Comparison of ENCODE assay signal across 16 cellular contexts in genomic region chr2:71631411-71631931, GRCh38.
DNase-seq lines count a peak whose midpoint lies in the region; ATAC-seq, FAIRE-seq and TF ChIP-seq lines count a peak whose summit lies in the region.
"Had no signal": no experiment of that assay in that cellular context is flagged by ENCODE, and none has a peak within 500 bp of the region (broad histone marks: within the 10 kb centered on the region; RNA-seq: fewer than 3 reads in every experiment).

No MANE protein-coding gene starts in this region.

- no peaks in the 10 kb centered on the region for H3K36me3 Mint-ChIP-seq in HFFc6 (ENCODE audit: low read depth)
- H3K36me3 Mint-ChIP-seq in activated CD4-positive, alpha-beta memory T cell treated with anti-CD3 and anti-CD28 coated beads, Interleukin-2, amount 10 ng/mL, durations not matched to agents 7 days and 5 days (ENCODE audit: low read depth): no peaks in the 10 kb centered on the region
- H3K36me3 Mint-ChIP-seq: activated naive CD4-positive, alpha-beta T cell treated with anti-CD3 and anti-CD28 coated beads, Interleukin-2, amount 10 ng/mL, durations not matched to agents 7 days and 5 days had no signal

- peaks cover 4% of the 10 kb centered on the region for H3K27me3 ChIP-seq in bronchial epithelial cell (ENCODE audit: control insufficient read depth, insufficient read depth, low read length)
- H3K27me3 ChIP-seq: uterus had no signal

- H3K4me1 Mint-ChIP-seq in HFFc6 (ENCODE audit: low read depth): peaks cover 9% of the 10 kb centered on the region
- H3K4me1 Mint-ChIP-seq in activated CD4-positive, alpha-beta memory T cell treated with anti-CD3 and anti-CD28 coated beads, Interleukin-2, amount 10 ng/mL, durations not matched to agents 7 days and 5 days: no peaks in the 10 kb centered on the region
- H3K4me1 Mint-ChIP-seq: activated naive CD4-positive, alpha-beta T cell treated with anti-CD3 and anti-CD28 coated beads, Interleukin-2, amount 10 ng/mL, durations not matched to agents 7 days and 5 days; B cell had no signal

- peaks cover 39% of the 10 kb centered on the region for H3K27me3 Mint-ChIP-seq in HFFc6 (ENCODE audit: insufficient read depth)
- peaks cover 20% of the 10 kb centered on the region for H3K27me3 Mint-ChIP-seq in activated CD4-positive, alpha-beta memory T cell treated with anti-CD3 and anti-CD28 coated beads, Interleukin-2, amount 10 ng/mL, durations not matched to agents 7 days and 5 days

- H3K4me3 ChIP-seq in bronchial epithelial cell (ENCODE audit: low read depth, low read length): no peak overlapping the region
- H3K4me3 ChIP-seq: GM12878, uterus had no signal

- DNase-seq in AG09319 (ENCODE audit: extremely low read depth, low read depth): peak; percentile 79
- DNase-seq in HFFc6: peak; percentile 7
- peak; percentile 4 for DNase-seq in bronchial epithelial cell (ENCODE audit: low read depth)
- DNase-seq in myocyte (ENCODE audit: low read depth): peak; percentile 76
- no peak for DNase-seq in NCI-H1417 treated with DMSO at 0.1 percent for 48 hours (lab: John Stamatoyannopoulos, UW)
- DNase-seq in NCI-H526 (lab: John Stamatoyannopoulos, UW): no peak
- no peak for DNase-seq in activated CD4-positive, alpha-beta memory T cell treated with anti-CD3 and anti-CD28 coated beads, Interleukin-2, amount 10 ng/mL, durations not matched to agents 7 days and 5 days
- DNase-seq: activated naive CD4-positive, alpha-beta T cell treated with anti-CD3 and anti-CD28 coated beads, Interleukin-2, amount 10 ng/mL, durations not matched to agents 7 days and 5 days; DMS153; NCI-H187; NCI-H82; uterus had no signal

- FAIRE-seq in bronchial epithelial cell (lab: Jason Lieb, UNC): no peak
- FAIRE-seq: GM12878, TTC549 had no signal

- ATAC-seq in HG02610 (IDR thresholded peaks at IDR 0.05; ENCODE audit: unreplicated experiment): no peak
- ATAC-seq: GM12878 had no signal

- no peak overlapping the region for H3K27ac Mint-ChIP-seq in HFFc6
- H3K27ac Mint-ChIP-seq in activated CD4-positive, alpha-beta memory T cell treated with anti-CD3 and anti-CD28 coated beads, Interleukin-2, amount 10 ng/mL, durations not matched to agents 7 days and 5 days: no peak overlapping the region
- H3K27ac Mint-ChIP-seq: activated naive CD4-positive, alpha-beta T cell treated with anti-CD3 and anti-CD28 coated beads, Interleukin-2, amount 10 ng/mL, durations not matched to agents 7 days and 5 days; B cell had no signal

- POLR2A ChIA-PET in activated CD4-positive, alpha-beta memory T cell treated with anti-CD3 and anti-CD28 coated beads, Interleukin-2, amount 10 ng/mL, durations not matched to agents 7 days and 5 days (lab: Charles Lee): no interaction called here

- no peaks in the 10 kb centered on the region for H3K36me3 ChIP-seq in bronchial epithelial cell (ENCODE audit: control insufficient read depth, insufficient read depth, low read length)
- H3K36me3 ChIP-seq: uterus had no signal

- peak overlapping the region; percentile 52 for H3K4me3 Mint-ChIP-seq in HFFc6
- no peak overlapping the region for H3K4me3 Mint-ChIP-seq in activated CD4-positive, alpha-beta memory T cell treated with anti-CD3 and anti-CD28 coated beads, Interleukin-2, amount 10 ng/mL, durations not matched to agents 7 days and 5 days
- H3K4me3 Mint-ChIP-seq: activated naive CD4-positive, alpha-beta T cell treated with anti-CD3 and anti-CD28 coated beads, Interleukin-2, amount 10 ng/mL, durations not matched to agents 7 days and 5 days; B cell had no signal

- peaks cover 8% of the 10 kb centered on the region; the same call in 1 of the 2 replicates for H3K9me3 Mint-ChIP-seq in HFFc6
- no peaks in the 10 kb centered on the region for H3K9me3 Mint-ChIP-seq in activated CD4-positive, alpha-beta memory T cell treated with anti-CD3 and anti-CD28 coated beads, Interleukin-2, amount 10 ng/mL, durations not matched to agents 7 days and 5 days
- H3K9me3 Mint-ChIP-seq: activated naive CD4-positive, alpha-beta T cell treated with anti-CD3 and anti-CD28 coated beads, Interleukin-2, amount 10 ng/mL, durations not matched to agents 7 days and 5 days had no signal

- CTCF ChIA-PET in activated CD4-positive, alpha-beta memory T cell treated with anti-CD3 and anti-CD28 coated beads, Interleukin-2, amount 10 ng/mL, durations not matched to agents 7 days and 5 days (lab: Charles Lee): no interaction called here

- TF ChIP-seq CTCF in AG09319 (IDR thresholded peaks at IDR 0.05; ENCODE audit: low read depth, low read length) (no peak), HFFc6 (IDR thresholded peaks at IDR 0.05) (no peak), bronchial epithelial cell (IDR thresholded peaks at IDR 0.05; ENCODE audit: insufficient read depth, low read length, severe bottlenecking) (no peak)

Comparison
In these comparisons a context has a peak if more than half of its experiments do, and no peak if none do; other contexts are left out.
1. DNase-seq: peak in AG09319 (single experiment), HFFc6 (single experiment), bronchial epithelial cell (single experiment) and myocyte (single experiment); none in NCI-H1417 treated with DMSO at 0.1 percent for 48 hours (single experiment), NCI-H526 (0 of 2) and activated CD4-positive, alpha-beta memory T cell treated with anti-CD3 and anti-CD28 coated beads, Interleukin-2, amount 10 ng/mL, durations not matched to agents 7 days and 5 days (single experiment).